10 cellular contexts compared by ENCODE assay signal in genomic region chr10:95837783-95838182, GRCh38.
DNase-seq lines count a peak whose midpoint lies in the region; ATAC-seq and TF ChIP-seq lines count a peak whose summit lies in the region.
"Had no signal": no experiment of that assay in that cellular context is flagged by ENCODE, and none has a peak within 500 bp of the region (broad histone marks: within the 10 kb centered on the region; RNA-seq: fewer than 3 reads in every experiment).

No MANE protein-coding gene starts in this region.

- peak overlapping the region in 9 of 11 experiments; percentile 25 to 58 (median 49); a peak in 14 of 22 replicates for H3K27ac ChIP-seq in BLaER1 treated with 17β-estradiol and CSF1 and Interleukin-3, amounts not matched to agents 10 nM and 100 nM
- peak overlapping the region in 2 of 4 donors; percentile 49 to 60 for H3K27ac ChIP-seq in sigmoid colon

- intact Hi-C loops in sigmoid colon (cut with DNase I): no loop called here

- TF ChIP-seq EP300 in sigmoid colon (IDR thresholded peaks at IDR 0.05): no peak

- H3K9me3 ChIP-seq in BLaER1 treated with 17β-estradiol and CSF1 and Interleukin-3, amounts not matched to agents 10 nM and 100 nM (replicated peaks in 1 of 11): peaks cover 0 to 11% (median 0%) of the 10 kb centered on the region in 11 experiments; a peak in 2 of 22 replicates
- no peaks in the 10 kb centered on the region for H3K9me3 ChIP-seq in sigmoid colon

- peak overlapping the region; percentile 53 to 84 (median 65) for H3K4me2 ChIP-seq in BLaER1 treated with 17β-estradiol and CSF1 and Interleukin-3, amounts not matched to agents 10 nM and 100 nM

- WGBS in sigmoid colon, 2 donors: 60 to 93% methylated on average over 3 of the region's 3 CpGs

- H3K4me1 ChIP-seq in BLaER1 treated with 17β-estradiol and CSF1 and Interleukin-3, amounts not matched to agents 10 nM and 100 nM: peaks cover 17 to 73% (median 34%) of the 10 kb centered on the region in 10 experiments
- peaks cover 0 to 46% (median 24%) of the 10 kb centered on the region in 4 donors for H3K4me1 ChIP-seq in sigmoid colon

- ATAC-seq in GM21360 (IDR thresholded peaks at IDR 0.05; ENCODE audit: unreplicated experiment) (peak; percentile 56), HG03565 (IDR thresholded peaks at IDR 0.05; ENCODE audit: unreplicated experiment) (peak; percentile 38)

- DNase-seq in globus pallidus (ENCODE audit: low spot score) (peak; percentile 46), COLO829 (ENCODE audit: low spot score) (no peak), GM20000 (ENCODE audit: low spot score) (no peak), NCI-H524 treated with DMSO at 0.1 percent for 48 hours (lab: John Stamatoyannopoulos, UW) (no peak), sigmoid colon (no peak)
- DNase-seq: foreskin melanocyte, NCI-H1436 treated with DMSO at 0.1 percent for 48 hours had no signal

- no peaks in the 10 kb centered on the region for H4K20me1 ChIP-seq in BLaER1 treated with 17β-estradiol and CSF1 and Interleukin-3, amounts not matched to agents 10 nM and 100 nM

- H3K27me3 ChIP-seq in BLaER1 treated with 17β-estradiol and CSF1 and Interleukin-3, amounts not matched to agents 10 nM and 100 nM: no peaks in the 10 kb centered on the region
- no peaks in the 10 kb centered on the region for H3K27me3 ChIP-seq in sigmoid colon

- TF ChIP-seq POLR2A in sigmoid colon (IDR thresholded peaks at IDR 0.05): no peak

- no peak for TF ChIP-seq CTCF in GM20000 (IDR thresholded peaks at IDR 0.05; ENCODE audit: extremely low read depth, missing control alignments)
- TF ChIP-seq CTCF in sigmoid colon (IDR thresholded peaks at IDR 0.05): no peak

- no peak overlapping the region for H3K4me3 ChIP-seq in BLaER1 treated with 17β-estradiol and CSF1 and Interleukin-3, amounts not matched to agents 10 nM and 100 nM
- no peak overlapping the region for H3K4me3 ChIP-seq in sigmoid colon

- no peak overlapping the region; a peak in 1 of 22 replicates for H3K9ac ChIP-seq in BLaER1 treated with 17β-estradiol and CSF1 and Interleukin-3, amounts not matched to agents 10 nM and 100 nM

- no peaks in the 10 kb centered on the region for H3K36me3 ChIP-seq in BLaER1 treated with 17β-estradiol and CSF1 and Interleukin-3, amounts not matched to agents 10 nM and 100 nM
- no peaks in the 10 kb centered on the region for H3K36me3 ChIP-seq in sigmoid colon
